ENCODE assay signal across 8 cellular contexts in the genomic region with DNA sequence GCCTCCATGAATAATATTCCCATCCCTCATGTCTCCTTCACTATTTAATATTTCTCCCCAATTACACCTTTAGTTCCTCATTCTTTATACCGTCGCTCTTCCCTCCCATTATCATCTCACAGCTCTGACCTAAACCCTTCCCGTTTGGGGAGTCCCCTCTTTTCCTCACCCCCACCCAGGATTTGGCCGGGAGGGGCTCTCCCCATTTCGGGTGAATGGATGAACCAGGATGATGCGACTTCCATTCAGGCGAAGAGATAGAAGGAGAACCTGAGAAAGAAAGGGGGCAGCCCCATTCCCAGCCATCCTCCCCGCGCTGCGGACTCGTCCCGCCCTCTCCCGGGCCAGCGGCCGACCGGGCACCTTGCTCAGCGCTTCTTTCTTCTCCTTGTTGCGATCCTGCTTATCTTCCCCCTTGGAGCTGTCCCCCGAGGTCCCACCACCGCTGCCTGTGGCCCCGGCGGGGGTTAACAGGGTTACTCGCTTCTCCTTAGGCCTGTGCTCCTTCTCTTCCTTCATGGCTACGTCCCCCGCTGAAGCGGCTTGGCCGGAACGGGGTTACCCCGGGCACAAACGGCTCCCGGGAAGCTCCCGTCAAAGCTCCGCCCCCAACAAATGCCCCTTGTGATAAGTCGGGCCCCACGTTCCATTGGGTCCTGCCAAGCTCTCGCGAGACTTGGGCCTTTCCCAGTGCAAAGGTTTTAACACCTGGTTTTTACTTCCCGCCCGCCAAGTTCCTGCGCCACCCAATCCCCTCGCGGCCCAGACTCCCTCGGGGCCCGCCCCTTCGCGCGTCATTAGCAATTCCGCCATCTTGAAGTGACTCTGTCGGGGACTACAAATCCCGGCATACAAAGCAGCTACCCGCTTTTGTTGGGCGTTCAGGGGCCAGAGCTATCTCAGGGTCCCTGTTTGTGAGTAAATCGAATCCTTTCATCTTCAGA. TPM values are rescaled to one million over a fixed set of nuclear protein-coding genes. Genes with fewer than 3 reads are reported as not detected.
DNase-seq lines count a peak whose midpoint lies in the region; ATAC-seq and TF ChIP-seq lines count a peak whose summit lies in the region.

A gene with protein sequence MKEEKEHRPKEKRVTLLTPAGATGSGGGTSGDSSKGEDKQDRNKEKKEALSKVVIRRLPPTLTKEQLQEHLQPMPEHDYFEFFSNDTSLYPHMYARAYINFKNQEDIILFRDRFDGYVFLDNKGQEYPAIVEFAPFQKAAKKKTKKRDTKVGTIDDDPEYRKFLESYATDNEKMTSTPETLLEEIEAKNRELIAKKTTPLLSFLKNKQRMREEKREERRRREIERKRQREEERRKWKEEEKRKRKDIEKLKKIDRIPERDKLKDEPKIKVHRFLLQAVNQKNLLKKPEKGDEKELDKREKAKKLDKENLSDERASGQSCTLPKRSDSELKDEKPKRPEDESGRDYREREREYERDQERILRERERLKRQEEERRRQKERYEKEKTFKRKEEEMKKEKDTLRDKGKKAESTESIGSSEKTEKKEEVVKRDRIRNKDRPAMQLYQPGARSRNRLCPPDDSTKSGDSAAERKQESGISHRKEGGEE (minus strand): TSS at position 554 of the 944 bp plus-strand sequence. CDS start 35 bp downstream, at position 519.

- peaks cover 0 to 3% of the 10 kb centered on the region in 2 donors for H3K4me1 ChIP-seq in mucosa of rectum (ENCODE audit: control insufficient read depth in 2 of 2, insufficient read depth in 2 of 2, low read length in 2 of 2)

- peak within 1 kb of the TSS; percentile 80 for H3K4me3 ChIP-seq in Jurkat, Clone E6-1 (ENCODE audit: low read length)
- peak within 1 kb of the TSS; percentile 82 to 84 for H3K4me3 ChIP-seq in mucosa of rectum (ENCODE audit: low read length in 2 of 2)

- H3K9ac ChIP-seq in mucosa of rectum (ENCODE audit: low read depth in 1 of 2, low read length in 2 of 2) = peak within 1 kb of the TSS; percentile 70 to 77

- peak within 1 kb of the TSS; percentile 97 for H3K4me3 Mint-ChIP-seq in activated T-cell treated with anti-CD3 and anti-CD28 coated beads, Interleukin-2, amount 50 U/mL, for 24 hours

- no peaks in the 10 kb centered on the region for H3K27me3 ChIP-seq in mucosa of rectum (ENCODE audit: control insufficient read depth in 2 of 2, insufficient read depth in 2 of 2, low read length in 2 of 2)

- no peaks in the 10 kb centered on the region for H3K9me3 ChIP-seq in mucosa of rectum (ENCODE audit: control insufficient read depth in 2 of 2, low read length in 2 of 2)

- H3K27ac Mint-ChIP-seq in activated T-cell treated with anti-CD3 and anti-CD28 coated beads, Interleukin-2, amount 50 U/mL, for 24 hours = peak within 1 kb of the TSS; percentile 98

- H3K36me3 Mint-ChIP-seq in activated T-cell treated with anti-CD3 and anti-CD28 coated beads, Interleukin-2, amount 50 U/mL, for 24 hours (ENCODE audit: low read depth) = peaks cover 32% of the 10 kb centered on the region

- peak; percentile 96 for ATAC-seq in GM21619 (IDR thresholded peaks at IDR 0.05; ENCODE audit: unreplicated experiment)

- H3K4me1 Mint-ChIP-seq in activated T-cell treated with anti-CD3 and anti-CD28 coated beads, Interleukin-2, amount 50 U/mL, for 24 hours (ENCODE audit: low read depth) = peaks cover 11% of the 10 kb centered on the region

- H3K27me3 Mint-ChIP-seq in activated T-cell treated with anti-CD3 and anti-CD28 coated beads, Interleukin-2, amount 50 U/mL, for 24 hours = peaks cover 15% of the 10 kb centered on the region

- TF ChIP-seq POLR2A in erythroblast (IDR thresholded peaks at IDR 0.05; ENCODE audit: low read length) = peak; percentile 73

- H3K36me3 ChIP-seq in mucosa of rectum (ENCODE audit: control insufficient read depth in 2 of 2, insufficient read depth in 2 of 2, low read length in 2 of 2) = no peaks in the 10 kb centered on the region

- DNase-seq in DMS153 (lab: John Stamatoyannopoulos, UW) (peak; percentile 100), erythroblast (lab: John Stamatoyannopoulos, UW) (peak; percentile 97 to 99)
- DNase-seq in Jurkat, Clone E6-1 (ENCODE audit: low read depth, low spot score) = peak; percentile 97
- peak; percentile 89 for DNase-seq in activated T-cell treated with anti-CD3 and anti-CD28 coated beads, Interleukin-2, amount 50 U/mL, for 24 hours
- peak; percentile 93 for DNase-seq in stimulated activated CD8-positive, alpha-beta memory T cell treated with anti-CD3 and anti-CD28 coated beads, Interleukin-4, amount 100 ng/mL, for 48 hours

- peak within 1 kb of the TSS; percentile 87 to 90 for H3K27ac ChIP-seq in mucosa of rectum (ENCODE audit: low read depth in 2 of 2, low read length in 2 of 2)

- no peaks in the 10 kb centered on the region for H3K9me3 Mint-ChIP-seq in activated T-cell treated with anti-CD3 and anti-CD28 coated beads, Interleukin-2, amount 50 U/mL, for 24 hours

TF ChIP-seq in PFSK-1, 5 proteins besides CTCF, POLR2A, EP300 and RAD21:
- TF ChIP-seq POLR2AphosphoS5 (IDR thresholded peaks at IDR 0.05; ENCODE audit: low read depth, low read length) = peak; percentile 49; the same call in 1 of the 2 replicates
- peak; percentile 20; the same call in 1 of the 2 replicates for TF ChIP-seq SIN3A (IDR thresholded peaks at IDR 0.05; ENCODE audit: borderline replicate concordance, insufficient read depth, low read length)
- no peak for TF ChIP-seq FOXP2 (optimal IDR thresholded peaks at IDR 0.05; ENCODE audit: borderline replicate concordance, extremely low read depth, extremely low read length, insufficient read depth)
- peak; percentile 27; the same call in 1 of the 2 replicates for TF ChIP-seq TAF1 (IDR thresholded peaks at IDR 0.05; ENCODE audit: borderline replicate concordance, insufficient read depth, low read length)
TF ChIP-seq in PFSK-1: peak in this region for 3.

RNA-seq across cellular contexts. Expression of the gene that starts here (rescaled TPM):
- 28.8 TPM for polyA plus RNA-seq in Jurkat, Clone E6-1 (2012; ENCODE audit: insufficient read depth, insufficient read length)
- 12.2 TPM for polyA plus RNA-seq in PFSK-1 (2012; ENCODE audit: insufficient read length, low read depth)

Comparison
In these comparisons a context has a peak if more than half of its experiments do, and no peak if none do; other contexts are left out.
1. Peak in every context shown above with its lines: DNase-seq, ATAC-seq, H3K4me3 ChIP-seq and H3K27ac ChIP-seq.